Comparison of ENCODE assay signal across 2 cellular contexts in genomic region chr7:46663025-46663424, GRCh38.
TF ChIP-seq lines count a peak whose summit lies in the region.

No MANE protein-coding gene starts in this region.

TF ChIP-seq in GM23338, 12 proteins besides CTCF, POLR2A, EP300 and RAD21 (continued from another document):
- TF ChIP-seq REST (IDR thresholded peaks at IDR 0.05; ENCODE audit: unreplicated experiment), result no peak
TF ChIP-seq in GM23338: peak in this region for 0.

TF ChIP-seq in GM12878, 131 proteins besides CTCF, POLR2A, EP300 and RAD21 (continued from another document):
- TF ChIP-seq ZNF687 (IDR thresholded peaks at IDR 0.05) (peak; percentile 29; the same call in 1 of the 2 replicates), LARP7 (IDR thresholded peaks at IDR 0.05) (0 out of 2 replicates have a peak, but pooled peaks have one; percentile 24), SRF (IDR thresholded peaks at IDR 0.05; ENCODE audit: low read depth in 2 of 2, low read length in 2 of 2) (peak in 1 of 2 experiments; percentile 64; a peak in 1 of 4 replicates), BHLHE40 (IDR thresholded peaks at IDR 0.05; ENCODE audit: borderline replicate concordance in 1 of 2, low read depth in 2 of 2, low read length in 1 of 2) (peak; percentile 11 to 66; a peak in 1 of 4 replicates), DPF2 (IDR thresholded peaks at IDR 0.05) (0 out of 2 replicates have a peak, but pooled peaks have one; percentile 37), RUNX3 (IDR thresholded peaks at IDR 0.05; ENCODE audit: low read length) (no peak), SPI1 (IDR thresholded peaks at IDR 0.05; ENCODE audit: borderline replicate concordance, insufficient read depth, low read depth, low read length) (peak; percentile 9; the same call in 1 of the 2 replicates), NR2F1 (conservative IDR thresholded peaks at IDR 0.05) (peak; percentile 51; the same call in 1 of the 2 replicates), NKRF (conservative IDR thresholded peaks at IDR 0.05) (no peak), FOS (IDR thresholded peaks at IDR 0.05; ENCODE audit: borderline replicate concordance, extremely low read depth, insufficient read length) (no peak)
